Comparison of ENCODE assay signal across 39 cellular contexts in genomic region chr1:27227765-27228164, GRCh38.
"Had no signal": no experiment of that assay in that cellular context is flagged by ENCODE, and none has a peak within 500 bp of the region (broad histone marks: within the 10 kb centered on the region; RNA-seq: fewer than 3 reads in every experiment).

No MANE protein-coding gene starts in this region.

- H3K4me3 ChIP-seq: adrenal gland, ascending aorta, body of pancreas, breast epithelium, cardiac muscle cell had no signal

- H3K4me1 Mint-ChIP-seq: activated naive CD4-positive, alpha-beta T cell treated with anti-CD3 and anti-CD28 coated beads, Interleukin-2, amount 10 ng/mL, durations not matched to agents 7 days and 5 days; activated naive CD4-positive, alpha-beta T cell treated with anti-CD3 and anti-CD28 coated beads, Interleukin-2, amount 50 U/mL, for 24 hours; activated naive CD8-positive, alpha-beta T cell treated with anti-CD3 and anti-CD28 coated beads for 36 hours; activated naive CD8-positive, alpha-beta T cell treated with anti-CD3 and anti-CD28 coated beads, Interleukin-2, amount 10 ng/mL, durations not matched to agents 7 days and 5 days; activated naive CD8-positive, alpha-beta T cell treated with anti-CD3 and anti-CD28 coated beads, Interleukin-2, amount 50 U/mL, for 24 hours; activated T-helper 17 cell treated with anti-CD3 and anti-CD28 coated beads, Interleukin-2, amount 50 U/mL, for 72 hours; brain; central memory CD8-positive, alpha-beta T cell had no signal

- ATAC-seq: activated naive CD4-positive, alpha-beta T cell treated with anti-CD3 and anti-CD28 coated beads, Interleukin-2, amount 50 U/mL, for 72 hours; activated naive CD8-positive, alpha-beta T cell treated with anti-CD3 and anti-CD28 coated beads, Interleukin-2, amount 50 U/mL, for 24 hours; activated T-cell treated with anti-CD3 and anti-CD28 coated beads, Interleukin-2, amount 50 U/mL, for 4 hours; activated T-cell treated with anti-CD3 and anti-CD28 coated beads, Interleukin-2, amount 50 U/mL, for 72 hours; activated T-helper 17 cell treated with anti-CD3 and anti-CD28 coated beads, Interleukin-2, amount 50 U/mL, for 72 hours; body of pancreas had no signal

- H3K27ac Mint-ChIP-seq: activated naive CD4-positive, alpha-beta T cell treated with anti-CD3 and anti-CD28 coated beads for 36 hours; activated naive CD4-positive, alpha-beta T cell treated with anti-CD3 and anti-CD28 coated beads, Interleukin-2, amount 10 ng/mL, durations not matched to agents 7 days and 5 days; activated naive CD4-positive, alpha-beta T cell treated with anti-CD3 and anti-CD28 coated beads, Interleukin-2, amount 50 U/mL, for 24 hours; activated naive CD4-positive, alpha-beta T cell treated with anti-CD3 and anti-CD28 coated beads, Interleukin-2, amount 50 U/mL, for 72 hours; activated naive CD8-positive, alpha-beta T cell; activated naive CD8-positive, alpha-beta T cell treated with anti-CD3 and anti-CD28 coated beads for 36 hours; activated naive CD8-positive, alpha-beta T cell treated with anti-CD3 and anti-CD28 coated beads, Interleukin-2, amount 10 ng/mL, durations not matched to agents 7 days and 5 days; activated naive CD8-positive, alpha-beta T cell treated with anti-CD3 and anti-CD28 coated beads, Interleukin-2, amount 50 U/mL, for 24 hours; activated T-cell treated with anti-CD3 and anti-CD28 coated beads, Interleukin-2, amount 50 U/mL, for 72 hours; activated T-helper 1 cell treated with anti-CD3 and anti-CD28 coated beads, Interleukin-12 subunit alpha, Interleukin-12 subunit beta, Interleukin-2, Interleukin-4 antibody, amounts not matched to agents 30 ng/mL and 10 ng/mL and 1 ng/mL, durations not matched to agents 14 hours and 24 hours and 36 hours; activated T-helper 17 cell treated with anti-CD3 and anti-CD28 coated beads, Interleukin-2, amount 50 U/mL, for 72 hours; activated T-helper 2 cell treated with anti-CD3 and anti-CD28 coated beads, Interferon-gamma antibody, Interleukin-2, Interleukin-4, amounts not matched to agents 10 μg/mL and 5 μg/mL and 100 μg/mL, durations not matched to agents 14 hours and 24 hours and 36 hours; brain had no signal

- H3K9me3 Mint-ChIP-seq: activated naive CD4-positive, alpha-beta T cell treated with anti-CD3 and anti-CD28 coated beads for 36 hours; activated naive CD4-positive, alpha-beta T cell treated with anti-CD3 and anti-CD28 coated beads, Interleukin-2, amount 10 ng/mL, durations not matched to agents 7 days and 5 days; activated naive CD4-positive, alpha-beta T cell treated with anti-CD3 and anti-CD28 coated beads, Interleukin-2, amount 50 U/mL, for 24 hours; activated naive CD4-positive, alpha-beta T cell treated with anti-CD3 and anti-CD28 coated beads, Interleukin-2, amount 50 U/mL, for 72 hours; activated naive CD8-positive, alpha-beta T cell treated with anti-CD3 and anti-CD28 coated beads for 36 hours; activated naive CD8-positive, alpha-beta T cell treated with anti-CD3 and anti-CD28 coated beads, Interleukin-2, amount 10 ng/mL, durations not matched to agents 7 days and 5 days; activated naive CD8-positive, alpha-beta T cell treated with anti-CD3 and anti-CD28 coated beads, Interleukin-2, amount 50 U/mL, for 24 hours; activated T-cell treated with anti-CD3 and anti-CD28 coated beads, Interleukin-2, amount 50 U/mL, for 4 hours; activated T-cell treated with anti-CD3 and anti-CD28 coated beads, Interleukin-2, amount 50 U/mL, for 72 hours; activated T-helper 1 cell treated with anti-CD3 and anti-CD28 coated beads, Interleukin-12 subunit alpha, Interleukin-12 subunit beta, Interleukin-2, Interleukin-4 antibody, amounts not matched to agents 30 ng/mL and 10 ng/mL and 1 ng/mL, durations not matched to agents 14 hours and 24 hours and 36 hours; activated T-helper 17 cell treated with anti-CD3 and anti-CD28 coated beads, Interleukin-2, amount 50 U/mL, for 72 hours; activated T-helper 2 cell treated with anti-CD3 and anti-CD28 coated beads, Interferon-gamma antibody, Interleukin-2, Interleukin-4, amounts not matched to agents 10 μg/mL and 5 μg/mL and 100 μg/mL, durations not matched to agents 14 hours and 24 hours and 36 hours; central memory CD8-positive, alpha-beta T cell had no signal

- H3K36me3 ChIP-seq: adrenal gland, ascending aorta, brain microvascular endothelial cell, breast epithelium, cardiac muscle cell had no signal

- H3K4me3 Mint-ChIP-seq: activated naive CD4-positive, alpha-beta T cell treated with anti-CD3 and anti-CD28 coated beads for 36 hours; activated naive CD4-positive, alpha-beta T cell treated with anti-CD3 and anti-CD28 coated beads, Interleukin-2, amount 10 ng/mL, durations not matched to agents 7 days and 5 days; activated naive CD4-positive, alpha-beta T cell treated with anti-CD3 and anti-CD28 coated beads, Interleukin-2, amount 50 U/mL, for 24 hours; activated naive CD8-positive, alpha-beta T cell; activated naive CD8-positive, alpha-beta T cell treated with anti-CD3 and anti-CD28 coated beads for 36 hours; activated naive CD8-positive, alpha-beta T cell treated with anti-CD3 and anti-CD28 coated beads, Interleukin-2, amount 10 ng/mL, durations not matched to agents 7 days and 5 days; activated naive CD8-positive, alpha-beta T cell treated with anti-CD3 and anti-CD28 coated beads, Interleukin-2, amount 50 U/mL, for 24 hours; activated T-cell treated with anti-CD3 and anti-CD28 coated beads, Interleukin-2, amount 50 U/mL, for 4 hours; activated T-cell treated with anti-CD3 and anti-CD28 coated beads, Interleukin-2, amount 50 U/mL, for 72 hours; activated T-helper 1 cell treated with anti-CD3 and anti-CD28 coated beads, Interleukin-12 subunit alpha, Interleukin-12 subunit beta, Interleukin-2, Interleukin-4 antibody, amounts not matched to agents 30 ng/mL and 10 ng/mL and 1 ng/mL, durations not matched to agents 14 hours and 24 hours and 36 hours; activated T-helper 17 cell treated with anti-CD3 and anti-CD28 coated beads, Interleukin-2, amount 50 U/mL, for 72 hours; brain; central memory CD8-positive, alpha-beta T cell had no signal

- FAIRE-seq: astrocyte, bronchial epithelial cell, colon had no signal

- H3K9me3 ChIP-seq: adrenal gland, ascending aorta, body of pancreas, breast epithelium had no signal

- H3K27ac ChIP-seq: adrenal gland, ascending aorta, body of pancreas, brain microvascular endothelial cell, breast epithelium, cardiac muscle cell had no signal

- H3K4me1 ChIP-seq: adrenal gland, ascending aorta, body of pancreas, breast epithelium had no signal

- H3K27me3 ChIP-seq: adrenal gland, ascending aorta, body of pancreas, brain microvascular endothelial cell, breast epithelium, cardiac muscle cell had no signal

- H3K36me3 Mint-ChIP-seq: activated naive CD4-positive, alpha-beta T cell treated with anti-CD3 and anti-CD28 coated beads, Interleukin-2, amount 10 ng/mL, durations not matched to agents 7 days and 5 days; activated naive CD4-positive, alpha-beta T cell treated with anti-CD3 and anti-CD28 coated beads, Interleukin-2, amount 50 U/mL, for 24 hours; activated naive CD4-positive, alpha-beta T cell treated with anti-CD3 and anti-CD28 coated beads, Interleukin-2, amount 50 U/mL, for 72 hours; activated naive CD8-positive, alpha-beta T cell; activated naive CD8-positive, alpha-beta T cell treated with anti-CD3 and anti-CD28 coated beads for 36 hours; activated naive CD8-positive, alpha-beta T cell treated with anti-CD3 and anti-CD28 coated beads, Interleukin-2, amount 10 ng/mL, durations not matched to agents 7 days and 5 days; brain had no signal

- DNase-seq: activated effector memory CD4-positive, alpha-beta T cell treated with anti-CD3 and anti-CD28 coated beads, Interleukin-2, amount 50 U/mL, for 16 hours; activated effector memory CD4-positive, alpha-beta T cell treated with Interleukin-2 at 50 U/mL for 16 hours; activated gamma-delta T cell; activated gamma-delta T cell treated with Interleukin-2 at 50 U/mL for 16 hours; activated naive CD4-positive, alpha-beta T cell; activated naive CD4-positive, alpha-beta T cell treated with anti-CD3 and anti-CD28 coated beads for 36 hours; activated naive CD4-positive, alpha-beta T cell treated with anti-CD3 and anti-CD28 coated beads, Interleukin-2, amount 10 ng/mL, durations not matched to agents 7 days and 5 days; activated naive CD4-positive, alpha-beta T cell treated with anti-CD3 and anti-CD28 coated beads, Interleukin-2, amount 50 U/mL, for 16 hours; activated naive CD4-positive, alpha-beta T cell treated with Interleukin-2 at 50 U/mL for 16 hours; activated naive CD8-positive, alpha-beta T cell treated with anti-CD3 and anti-CD28 coated beads for 36 hours; activated naive CD8-positive, alpha-beta T cell treated with anti-CD3 and anti-CD28 coated beads, Interleukin-2, amount 10 ng/mL, durations not matched to agents 7 days and 5 days; activated naive CD8-positive, alpha-beta T cell treated with anti-CD3 and anti-CD28 coated beads, Interleukin-2, amount 50 U/mL, for 24 hours; activated T-cell treated with anti-CD3 and anti-CD28 coated beads, Interleukin-2, amount 50 U/mL, for 4 hours; activated T-cell treated with anti-CD3 and anti-CD28 coated beads, Interleukin-2, amount 50 U/mL, for 48 hours; activated T-cell treated with anti-CD3 and anti-CD28 coated beads, Interleukin-2, amount 50 U/mL, for 72 hours; adrenal gland; amniotic stem cell; amygdala; anterior cingulate cortex; aorta; body of pancreas; brain microvascular endothelial cell; caudate nucleus; central memory CD4-positive, alpha-beta T cell; cerebellar nuclear complex had no signal

- H3K27me3 Mint-ChIP-seq: activated naive CD4-positive, alpha-beta T cell treated with anti-CD3 and anti-CD28 coated beads, Interleukin-2, amount 50 U/mL, for 24 hours; activated naive CD8-positive, alpha-beta T cell; activated naive CD8-positive, alpha-beta T cell treated with anti-CD3 and anti-CD28 coated beads for 36 hours; activated naive CD8-positive, alpha-beta T cell treated with anti-CD3 and anti-CD28 coated beads, Interleukin-2, amount 10 ng/mL, durations not matched to agents 7 days and 5 days; activated naive CD8-positive, alpha-beta T cell treated with anti-CD3 and anti-CD28 coated beads, Interleukin-2, amount 50 U/mL, for 24 hours; activated T-helper 17 cell treated with anti-CD3 and anti-CD28 coated beads, Interleukin-2, amount 50 U/mL, for 72 hours; central memory CD8-positive, alpha-beta T cell had no signal
